9 cellular contexts compared by ENCODE assay signal in genomic region chr14:91837076-91837475, GRCh38. TPM values are rescaled to one million over a fixed set of nuclear protein-coding genes. Genes with fewer than 3 reads are reported as not detected.
A peak's percentile ranks its signal among the peaks of the same experiment; 100 is the strongest.
DNase-seq lines count a peak whose midpoint lies in the region; ATAC-seq, FAIRE-seq and TF ChIP-seq lines count a peak whose summit lies in the region.
"Had no signal": no experiment of that assay in that cellular context is flagged by ENCODE, and none has a peak within 500 bp of the region (broad histone marks: within the 10 kb centered on the region; RNA-seq: fewer than 3 reads in every experiment).

No MANE protein-coding gene starts in this region.

- intact Hi-C loops in CD4-positive, alpha-beta T cell (cut with DNase I, micrococcal nuclease): loop anchor here in 1 of 2 experiments (2.0 to 10.0 kb wide), 5 partner anchors 30 to 1080 kb away; partner anchors contain the start of genes GOLGA5, PPP4R3A and TC2N

- ATAC-seq in CD4-positive, alpha-beta T cell (ENCODE audit: poor library complexity): no peak
- ATAC-seq in GM21526 (IDR thresholded peaks at IDR 0.05; ENCODE audit: low FRiP score, unreplicated experiment): no peak

- no peaks in the 10 kb centered on the region for H3K79me2 ChIP-seq in neural progenitor cell (ENCODE audit: low read depth)

- H3K4me3 ChIP-seq in NT2/D1 (ENCODE audit: insufficient read length, low read depth): peak overlapping the region; percentile 41
- peak overlapping the region; percentile 66 for H3K4me3 ChIP-seq in neural progenitor cell

- no peaks in the 10 kb centered on the region for H3K27me3 Mint-ChIP-seq in CD4-positive, alpha-beta T cell
- H3K27me3 Mint-ChIP-seq in endothelial cell (ENCODE audit: unreplicated experiment) (no peaks in the 10 kb centered on the region), neural progenitor cell (ENCODE audit: insufficient read depth, low read depth) (peaks cover 48% of the 10 kb centered on the region)

- H3K4me1 Mint-ChIP-seq in CD4-positive, alpha-beta T cell (ENCODE audit: low read depth): peaks cover 82% of the 10 kb centered on the region
- no peaks in the 10 kb centered on the region for H3K4me1 Mint-ChIP-seq in endothelial cell (ENCODE audit: unreplicated experiment)
- no peaks in the 10 kb centered on the region for H3K4me1 Mint-ChIP-seq in neural progenitor cell

- no peaks in the 10 kb centered on the region for H3K9me3 Mint-ChIP-seq in CD4-positive, alpha-beta T cell
- H3K9me3 Mint-ChIP-seq in endothelial cell (ENCODE audit: unreplicated experiment): no peaks in the 10 kb centered on the region
- H3K9me3 Mint-ChIP-seq in neural progenitor cell: no peaks in the 10 kb centered on the region

- peak overlapping the region; percentile 90 for H3K27ac Mint-ChIP-seq in CD4-positive, alpha-beta T cell
- no peak overlapping the region for H3K27ac Mint-ChIP-seq in endothelial cell (ENCODE audit: unreplicated experiment)
- no peak overlapping the region for H3K27ac Mint-ChIP-seq in neural progenitor cell

- peaks cover 19% of the 10 kb centered on the region for H3F3A ChIP-seq in neural progenitor cell (ENCODE audit: low read depth)

- DNase-seq in CD4-positive, alpha-beta T cell: no peak
- no peak for DNase-seq in NT2/D1 (ENCODE audit: low read depth, low spot score)
- no peak for DNase-seq in endothelial cell (ENCODE audit: low spot score)
- DNase-seq in neural progenitor cell (ENCODE audit: low spot score): no peak
- DNase-seq in GM10266 (ENCODE audit: extremely low spot score): no peak
- no peak for DNase-seq in GM19239 (ENCODE audit: insufficient read length, low spot score)
- no peak for DNase-seq in middle frontal gyrus (ENCODE audit: extremely low spot score, low spot score)
- DNase-seq: NCI-H446 had no signal

- H3K4me1 ChIP-seq in NT2/D1 (ENCODE audit: insufficient read depth, insufficient read length) (no peaks in the 10 kb centered on the region), neural progenitor cell (no peaks in the 10 kb centered on the region)

- H3K9ac ChIP-seq in NT2/D1 (ENCODE audit: insufficient read length, low read depth): peak overlapping the region; percentile 47
- no peak overlapping the region for H3K9ac ChIP-seq in neural progenitor cell

- CTCF ChIA-PET in CD4-positive, alpha-beta T cell (lab: Charles Lee): no interaction called here

- peak overlapping the region; percentile 57 for H3K27ac ChIP-seq in CD4-positive, alpha-beta T cell (ENCODE audit: low read depth, low read length)
- H3K27ac ChIP-seq in neural progenitor cell: no peak overlapping the region

- peaks cover 6% of the 10 kb centered on the region for H4K20me1 ChIP-seq in neural progenitor cell (ENCODE audit: low read depth)

- no peak for FAIRE-seq in GM19239 (lab: Jason Lieb, UNC)

- H3K4me2 ChIP-seq in neural progenitor cell: peak overlapping the region; percentile 88

- no peaks in the 10 kb centered on the region for H3K9me3 ChIP-seq in CD4-positive, alpha-beta T cell (ENCODE audit: control insufficient read depth, low read length)
- H3K9me3 ChIP-seq in NT2/D1 (ENCODE audit: insufficient read depth, low read length) (no peaks in the 10 kb centered on the region), neural progenitor cell (ENCODE audit: low read depth) (no peaks in the 10 kb centered on the region)

- TF ChIP-seq CTCF in CD4-positive, alpha-beta T cell (IDR thresholded peaks at IDR 0.05): no peak
- no peak for TF ChIP-seq CTCF in endothelial cell (IDR thresholded peaks at IDR 0.05; ENCODE audit: unreplicated experiment)
- TF ChIP-seq CTCF in neural progenitor cell (IDR thresholded peaks at IDR 0.05): no peak
- TF ChIP-seq CTCF in GM10266 (IDR thresholded peaks at IDR 0.05; ENCODE audit: control insufficient read depth, insufficient read depth, low read depth, missing control alignments): no peak

- no peaks in the 10 kb centered on the region for H3K27me3 ChIP-seq in CD4-positive, alpha-beta T cell (ENCODE audit: control insufficient read depth, insufficient read depth, low read length)
- H3K27me3 ChIP-seq in NT2/D1 (ENCODE audit: insufficient read depth, insufficient read length): peaks cover 19% of the 10 kb centered on the region
- H3K27me3 ChIP-seq in neural progenitor cell: peaks cover 50% of the 10 kb centered on the region

- peak overlapping the region; percentile 90 for H2AFZ ChIP-seq in neural progenitor cell (replicated peaks)

- H3K36me3 Mint-ChIP-seq in CD4-positive, alpha-beta T cell (ENCODE audit: low read depth): peaks cover 60% of the 10 kb centered on the region
- no peaks in the 10 kb centered on the region for H3K36me3 Mint-ChIP-seq in endothelial cell (ENCODE audit: low read depth, unreplicated experiment)
- H3K36me3 Mint-ChIP-seq in neural progenitor cell: no peaks in the 10 kb centered on the region

- peak overlapping the region; percentile 93 for H3K4me3 Mint-ChIP-seq in CD4-positive, alpha-beta T cell
- H3K4me3 Mint-ChIP-seq in endothelial cell (ENCODE audit: unreplicated experiment) (peak overlapping the region; percentile 86), neural progenitor cell (peak overlapping the region; percentile 82)

- no peaks in the 10 kb centered on the region for H3K36me3 ChIP-seq in NT2/D1 (ENCODE audit: insufficient read depth, insufficient read length, low read length)
- no peaks in the 10 kb centered on the region for H3K36me3 ChIP-seq in neural progenitor cell

- POLR2A ChIA-PET in CD4-positive, alpha-beta T cell (lab: Charles Lee): interaction anchor here (1.0 to 4.4 kb wide), 7 partner anchors 13 to 75 kb away, joined by 5 to 42 read pairs (median 9); partner anchors contain the start of gene TC2N

RNA-seq across cellular contexts. Expression of gene TC2N, which starts 30.3 kb away (rescaled TPM):
- 100 to 1,000 TPM; 129 to 138 TPM for total RNA-seq in CD4-positive, alpha-beta T cell
- total RNA-seq in endothelial cell (ENCODE audit: unreplicated experiment) (1.4 TPM), neural progenitor cell (ENCODE audit: low replicate concordance) (3.8 and 5.8 TPM in 2 replicates)

Comparison
In these comparisons a context has a peak if more than half of its experiments do, and no peak if none do; other contexts are left out.
1. RNA of gene TC2N, which starts 30.3 kb away (total RNA-seq): 129 to 138 TPM in CD4-positive, alpha-beta T cell; 3.8 to 5.8 TPM in neural progenitor cell and 1.4 TPM in endothelial cell (single experiment); every median in the first group is over 10 times any median in the second.
2. Peak in every context shown above with its lines, with median percentiles within 50 percentile points of each other: H3K4me3 Mint-ChIP-seq.